In the genomic region with DNA sequence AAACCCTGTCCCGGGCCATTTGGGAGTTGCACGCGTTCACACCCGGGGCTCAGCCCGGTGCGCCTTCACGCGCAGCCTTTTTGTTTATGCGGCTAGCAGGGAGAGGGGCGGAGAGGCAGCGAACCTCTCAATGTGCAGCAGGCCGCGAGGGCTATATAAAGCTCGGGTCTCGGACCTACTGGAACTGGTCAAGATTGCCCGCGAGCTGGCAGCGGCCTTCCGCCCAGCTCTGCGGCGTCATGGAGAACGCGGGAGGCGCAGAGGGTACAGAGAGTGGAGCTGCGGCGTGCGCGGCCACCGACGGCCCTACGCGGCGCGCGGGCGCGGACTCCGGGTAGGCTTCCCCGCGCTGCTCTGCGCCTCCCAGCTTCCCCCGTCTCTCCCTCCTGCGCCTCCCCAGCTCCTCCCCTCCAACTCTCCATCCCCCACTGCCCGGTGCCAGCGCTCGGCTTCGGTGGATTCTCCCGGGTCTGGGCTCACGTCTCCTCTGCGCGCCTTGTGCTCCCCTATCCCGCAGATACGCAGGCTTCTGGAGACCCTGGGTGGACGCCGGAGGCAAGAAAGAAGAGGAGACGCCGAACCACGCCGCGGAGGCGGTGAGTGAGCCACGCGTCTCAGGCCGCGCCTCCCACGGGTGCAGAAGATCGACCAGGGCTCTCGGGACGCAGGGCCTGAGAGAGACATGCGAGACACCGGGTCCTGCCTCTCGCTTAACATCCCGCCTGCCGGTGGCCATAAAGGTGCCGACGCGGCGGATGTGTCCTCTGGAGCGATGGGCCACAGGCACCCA, we compare ENCODE assay signal across 7 cellular contexts. TPM values are rescaled to one million over a fixed set of nuclear protein-coding genes. Genes with fewer than 3 reads are reported as not detected.
DNase-seq lines count a peak whose midpoint lies in the region; ATAC-seq and TF ChIP-seq lines count a peak whose summit lies in the region.

A gene with protein sequence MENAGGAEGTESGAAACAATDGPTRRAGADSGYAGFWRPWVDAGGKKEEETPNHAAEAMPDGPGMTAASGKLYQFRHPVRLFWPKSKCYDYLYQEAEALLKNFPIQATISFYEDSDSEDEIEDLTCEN (plus strand): TSS at position 183 of the 790 bp plus-strand sequence. CDS start 57 bp downstream, at position 240.

- H3K27ac ChIP-seq in liver (ENCODE audit: low read depth in 1 of 2, low read length in 2 of 2) (no peak within 1 kb of the TSS), stomach (peak within 1 kb of the TSS in 1 of 5 donors; percentile 29)

- H3K4me1 ChIP-seq in liver (ENCODE audit: control insufficient read depth in 4 of 4, insufficient read depth in 4 of 4, low read length in 3 of 4) (peaks cover 7 to 13% (median 11%) of the 10 kb centered on the region in 4 donors), stomach (peaks cover 0 to 24% (median 15%) of the 10 kb centered on the region in 4 donors)

- no peak within 1 kb of the TSS for H3K9ac ChIP-seq in liver (ENCODE audit: low read depth in 1 of 2, low read length in 2 of 2)

- peaks cover 2 to 11% (median 7%) of the 10 kb centered on the region in 4 donors for H3K27me3 ChIP-seq in liver (ENCODE audit: control insufficient read depth in 4 of 4, insufficient read depth in 4 of 4, low read length in 3 of 4)
- H3K27me3 ChIP-seq in stomach: peaks cover 6 to 53% (median 44%) of the 10 kb centered on the region in 3 donors

- in situ Hi-C loops in GM13976 (cut with MboI; ENCODE audit: low sequenced_read_pairs, unreplicated experiment): no loop called here

- TF ChIP-seq RAD21 in liver (IDR thresholded peaks at IDR 0.05): no peak

- H3K36me3 ChIP-seq in liver (ENCODE audit: control insufficient read depth in 4 of 4, insufficient read depth in 3 of 4, low read depth in 1 of 4, low read length in 3 of 4) (no peaks in the 10 kb centered on the region), stomach (no peaks in the 10 kb centered on the region)

- TF ChIP-seq CTCF in GM13976 (IDR thresholded peaks at IDR 0.05; ENCODE audit: borderline replicate concordance, control extremely low read depth, extremely low read depth, insufficient read depth, missing control alignments) (no peak), liver (IDR thresholded peaks at IDR 0.05; ENCODE audit: low read depth, low read length, missing input control) (no peak), stomach (IDR thresholded peaks at IDR 0.05) (no peak)

- H3K4me3 ChIP-seq in liver (ENCODE audit: low read depth in 1 of 3, low read length in 3 of 3) (peak within 1 kb of the TSS in 2 of 3 donors; percentile 34 to 43), stomach (peak within 1 kb of the TSS; percentile 49 to 68 (median 55))

- intact Hi-C loops in stomach (cut with DNase I; ENCODE audit: low total_unique reads): no loop called here

- DNase-seq in GM13976 (ENCODE audit: low spot score): peak; percentile 32
- DNase-seq in SHP77 treated with DMSO at 0.1 percent for 48 hours (lab: John Stamatoyannopoulos, UW): peak; percentile 59
- DNase-seq in dermis blood vessel endothelial cell: peak; percentile 47
- no peak for DNase-seq in stomach
- DNase-seq in H4 (ENCODE audit: low spot score): no peak

- H3K9me3 ChIP-seq in liver (ENCODE audit: control insufficient read depth in 4 of 4, low read length in 3 of 4) (no peaks in the 10 kb centered on the region), stomach (no peaks in the 10 kb centered on the region)

- no peak for TF ChIP-seq POLR2A in stomach (IDR thresholded peaks at IDR 0.05)

- TF ChIP-seq EP300 in stomach (IDR thresholded peaks at IDR 0.05): no peak

- ATAC-seq in HG02981 (IDR thresholded peaks at IDR 0.05; ENCODE audit: unreplicated experiment): peak; percentile 57

- WGBS in liver: 4% methylated on average over 79 of the region's 79 CpGs
- WGBS in stomach, 5 donors: 1 to 4% (median 2%) methylated on average over 48 to 79 of the region's 79 CpGs

TF ChIP-seq in liver, 16 proteins besides CTCF, POLR2A, EP300 and RAD21:
- no peak for TF ChIP-seq EGR1 (IDR thresholded peaks at IDR 0.05; ENCODE audit: low read depth in 2 of 2)
- TF ChIP-seq JUND (IDR thresholded peaks at IDR 0.05): no peak
- TF ChIP-seq, protein P1, sequence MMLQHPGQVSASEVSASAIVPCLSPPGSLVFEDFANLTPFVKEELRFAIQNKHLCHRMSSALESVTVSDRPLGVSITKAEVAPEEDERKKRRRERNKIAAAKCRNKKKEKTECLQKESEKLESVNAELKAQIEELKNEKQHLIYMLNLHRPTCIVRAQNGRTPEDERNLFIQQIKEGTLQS (IDR thresholded peaks at IDR 0.05): no peak
- TF ChIP-seq FOXA1 (IDR thresholded peaks at IDR 0.05): no peak
- no peak for TF ChIP-seq HNF4G (IDR thresholded peaks at IDR 0.05)
- TF ChIP-seq, protein P2, sequence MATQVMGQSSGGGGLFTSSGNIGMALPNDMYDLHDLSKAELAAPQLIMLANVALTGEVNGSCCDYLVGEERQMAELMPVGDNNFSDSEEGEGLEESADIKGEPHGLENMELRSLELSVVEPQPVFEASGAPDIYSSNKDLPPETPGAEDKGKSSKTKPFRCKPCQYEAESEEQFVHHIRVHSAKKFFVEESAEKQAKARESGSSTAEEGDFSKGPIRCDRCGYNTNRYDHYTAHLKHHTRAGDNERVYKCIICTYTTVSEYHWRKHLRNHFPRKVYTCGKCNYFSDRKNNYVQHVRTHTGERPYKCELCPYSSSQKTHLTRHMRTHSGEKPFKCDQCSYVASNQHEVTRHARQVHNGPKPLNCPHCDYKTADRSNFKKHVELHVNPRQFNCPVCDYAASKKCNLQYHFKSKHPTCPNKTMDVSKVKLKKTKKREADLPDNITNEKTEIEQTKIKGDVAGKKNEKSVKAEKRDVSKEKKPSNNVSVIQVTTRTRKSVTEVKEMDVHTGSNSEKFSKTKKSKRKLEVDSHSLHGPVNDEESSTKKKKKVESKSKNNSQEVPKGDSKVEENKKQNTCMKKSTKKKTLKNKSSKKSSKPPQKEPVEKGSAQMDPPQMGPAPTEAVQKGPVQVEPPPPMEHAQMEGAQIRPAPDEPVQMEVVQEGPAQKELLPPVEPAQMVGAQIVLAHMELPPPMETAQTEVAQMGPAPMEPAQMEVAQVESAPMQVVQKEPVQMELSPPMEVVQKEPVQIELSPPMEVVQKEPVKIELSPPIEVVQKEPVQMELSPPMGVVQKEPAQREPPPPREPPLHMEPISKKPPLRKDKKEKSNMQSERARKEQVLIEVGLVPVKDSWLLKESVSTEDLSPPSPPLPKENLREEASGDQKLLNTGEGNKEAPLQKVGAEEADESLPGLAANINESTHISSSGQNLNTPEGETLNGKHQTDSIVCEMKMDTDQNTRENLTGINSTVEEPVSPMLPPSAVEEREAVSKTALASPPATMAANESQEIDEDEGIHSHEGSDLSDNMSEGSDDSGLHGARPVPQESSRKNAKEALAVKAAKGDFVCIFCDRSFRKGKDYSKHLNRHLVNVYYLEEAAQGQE (IDR thresholded peaks at IDR 0.05): no peak
- TF ChIP-seq, protein P3, sequence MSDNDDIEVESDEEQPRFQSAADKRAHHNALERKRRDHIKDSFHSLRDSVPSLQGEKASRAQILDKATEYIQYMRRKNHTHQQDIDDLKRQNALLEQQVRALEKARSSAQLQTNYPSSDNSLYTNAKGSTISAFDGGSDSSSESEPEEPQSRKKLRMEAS (IDR thresholded peaks at IDR 0.05): no peak
- no peak for TF ChIP-seq YY1 (IDR thresholded peaks at IDR 0.05)
- TF ChIP-seq, protein P4, sequence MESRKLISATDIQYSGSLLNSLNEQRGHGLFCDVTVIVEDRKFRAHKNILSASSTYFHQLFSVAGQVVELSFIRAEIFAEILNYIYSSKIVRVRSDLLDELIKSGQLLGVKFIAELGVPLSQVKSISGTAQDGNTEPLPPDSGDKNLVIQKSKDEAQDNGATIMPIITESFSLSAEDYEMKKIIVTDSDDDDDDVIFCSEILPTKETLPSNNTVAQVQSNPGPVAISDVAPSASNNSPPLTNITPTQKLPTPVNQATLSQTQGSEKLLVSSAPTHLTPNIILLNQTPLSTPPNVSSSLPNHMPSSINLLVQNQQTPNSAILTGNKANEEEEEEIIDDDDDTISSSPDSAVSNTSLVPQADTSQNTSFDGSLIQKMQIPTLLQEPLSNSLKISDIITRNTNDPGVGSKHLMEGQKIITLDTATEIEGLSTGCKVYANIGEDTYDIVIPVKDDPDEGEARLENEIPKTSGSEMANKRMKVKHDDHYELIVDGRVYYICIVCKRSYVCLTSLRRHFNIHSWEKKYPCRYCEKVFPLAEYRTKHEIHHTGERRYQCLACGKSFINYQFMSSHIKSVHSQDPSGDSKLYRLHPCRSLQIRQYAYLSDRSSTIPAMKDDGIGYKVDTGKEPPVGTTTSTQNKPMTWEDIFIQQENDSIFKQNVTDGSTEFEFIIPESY (IDR thresholded peaks at IDR 0.05): no peak
- TF ChIP-seq GABPA (IDR thresholded peaks at IDR 0.05 in 1 of 2, conservative IDR thresholded peaks at IDR 0.05 in 1 of 2): no peak
- TF ChIP-seq SP1 (IDR thresholded peaks at IDR 0.05): no peak
- no peak for TF ChIP-seq HNF4A (conservative IDR thresholded peaks at IDR 0.05)
- no peak for TF ChIP-seq FOXA2 (IDR thresholded peaks at IDR 0.05)
- TF ChIP-seq TAF1 (conservative IDR thresholded peaks at IDR 0.05): no peak

RNA-seq across cellular contexts. Expression of the gene that starts here (rescaled TPM):
- 0.42 TPM in 1 of 2 replicates, not detected in the other for total RNA-seq in dermis blood vessel endothelial cell
- not detected for total RNA-seq in liver
- not detected for polyA plus RNA-seq in liver
- total RNA-seq in stomach: not detected
- 1 to 10 TPM in 1 of 3 donors, under 1 TPM in 1, not detected in 1; 1.00 to 1.5 TPM for polyA plus RNA-seq in stomach
- not detected in 2 replicates for total RNA-seq in H4 (2014; rRNA removed; shearing (Covaris generic))

Comparison
In these comparisons a context has a peak if more than half of its experiments do, and no peak if none do; other contexts are left out.
1. Peak in DNase-seq in dermis blood vessel endothelial cell; RNA of the gene not detected or under 1 TPM.
2. DNase-seq: peak in GM13976 (single experiment) and SHP77 treated with DMSO at 0.1 percent for 48 hours (single experiment); none in stomach (single experiment) and H4 (single experiment).